In the genomic region with DNA sequence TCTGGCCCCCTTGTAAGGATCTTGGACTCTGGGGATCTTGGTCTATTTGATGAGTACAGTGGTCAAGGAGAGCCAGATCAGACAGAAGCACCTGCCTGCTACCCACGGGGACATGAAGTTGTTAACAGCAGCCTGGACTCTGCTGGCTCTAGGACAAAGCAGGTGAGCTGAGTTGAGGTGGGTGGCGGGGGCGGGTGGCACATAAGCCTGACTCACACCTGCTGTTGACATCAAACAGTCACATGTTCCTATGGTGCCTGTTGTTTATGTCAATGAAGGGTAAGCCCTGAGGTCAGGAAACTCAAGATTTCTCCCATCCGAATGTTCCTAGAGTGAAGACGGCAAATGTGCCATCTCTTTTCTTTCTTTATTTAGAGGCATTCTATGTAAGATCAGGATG, we compare ENCODE assay signal across 20 cellular contexts. TPM values are rescaled to one million over a fixed set of nuclear protein-coding genes. Genes with fewer than 3 reads are reported as not detected.
DNase-seq lines count a peak whose midpoint lies in the region; ATAC-seq, FAIRE-seq and TF ChIP-seq lines count a peak whose summit lies in the region.
"Had no signal": no experiment of that assay in that cellular context is flagged by ENCODE, and none has a peak within 500 bp of the region (broad histone marks: within the 10 kb centered on the region; RNA-seq: fewer than 3 reads in every experiment).

No MANE protein-coding gene starts in this region.

- ATAC-seq in activated T-cell treated with anti-CD3 and anti-CD28 coated beads, Interleukin-2, amount 50 U/mL, for 4 hours: no peak
- ATAC-seq in Right ventricle myocardium inferior (no peak), HG02884 (IDR thresholded peaks at IDR 0.05; ENCODE audit: unreplicated experiment) (no peak)
- ATAC-seq: effector memory CD8-positive, alpha-beta T cell had no signal

- H3K4me3 Mint-ChIP-seq in activated T-cell treated with anti-CD3 and anti-CD28 coated beads, Interleukin-2, amount 50 U/mL, for 24 hours: no peak overlapping the region
- no peak overlapping the region for H3K4me3 Mint-ChIP-seq in activated T-cell treated with anti-CD3 and anti-CD28 coated beads, Interleukin-2, amount 50 U/mL, for 4 hours
- H3K4me3 Mint-ChIP-seq: CD8-positive, alpha-beta memory T cell; effector memory CD8-positive, alpha-beta T cell; H9 had no signal

- H3K36me3 ChIP-seq in kidney (ENCODE audit: control insufficient read depth in 1 of 2, insufficient read depth in 2 of 2, low read length in 2 of 2): no peaks in the 10 kb centered on the region
- H3K36me3 ChIP-seq: ascending aorta, MG63 had no signal

- peaks cover 48% of the 10 kb centered on the region for H3K4me1 Mint-ChIP-seq in activated T-cell treated with anti-CD3 and anti-CD28 coated beads, Interleukin-2, amount 50 U/mL, for 24 hours (ENCODE audit: low read depth)
- peaks cover 9% of the 10 kb centered on the region for H3K4me1 Mint-ChIP-seq in activated T-cell treated with anti-CD3 and anti-CD28 coated beads, Interleukin-2, amount 50 U/mL, for 4 hours (ENCODE audit: low read depth)

- no peaks in the 10 kb centered on the region for H3K9me3 ChIP-seq in kidney (ENCODE audit: control insufficient read depth in 1 of 2, low read length in 2 of 2)
- H3K9me3 ChIP-seq: ascending aorta, MG63 had no signal

- H3K27ac ChIP-seq in kidney (ENCODE audit: low read depth in 2 of 2, low read length in 2 of 2): peak overlapping the region in 1 of 2 donors; percentile 48
- H3K27ac ChIP-seq: ascending aorta had no signal

- H3K4me3 ChIP-seq in kidney (ENCODE audit: low read length in 2 of 2): peak overlapping the region; percentile 27 to 49
- H3K4me3 ChIP-seq: ascending aorta, MG63 had no signal

- H3K9me3 Mint-ChIP-seq in activated T-cell treated with anti-CD3 and anti-CD28 coated beads, Interleukin-2, amount 50 U/mL, for 24 hours: peaks cover 7% of the 10 kb centered on the region
- H3K9me3 Mint-ChIP-seq in activated T-cell treated with anti-CD3 and anti-CD28 coated beads, Interleukin-2, amount 50 U/mL, for 4 hours: no peaks in the 10 kb centered on the region
- H3K9me3 Mint-ChIP-seq: effector memory CD8-positive, alpha-beta T cell; H9 had no signal

- no peak for TF ChIP-seq CTCF in kidney (IDR thresholded peaks at IDR 0.05; ENCODE audit: borderline replicate concordance, extremely low read depth, insufficient read depth)

- H3K36me3 Mint-ChIP-seq in activated T-cell treated with anti-CD3 and anti-CD28 coated beads, Interleukin-2, amount 50 U/mL, for 24 hours (ENCODE audit: low read depth): no peaks in the 10 kb centered on the region
- H3K36me3 Mint-ChIP-seq in activated T-cell treated with anti-CD3 and anti-CD28 coated beads, Interleukin-2, amount 50 U/mL, for 4 hours (ENCODE audit: insufficient read depth): no peaks in the 10 kb centered on the region
- H3K36me3 Mint-ChIP-seq: CD8-positive, alpha-beta memory T cell had no signal

- H3K27ac Mint-ChIP-seq in activated T-cell treated with anti-CD3 and anti-CD28 coated beads, Interleukin-2, amount 50 U/mL, for 24 hours: peak overlapping the region; percentile 47
- H3K27ac Mint-ChIP-seq: CD8-positive, alpha-beta memory T cell; effector memory CD8-positive, alpha-beta T cell; H9 had no signal

- DNase-seq in activated T-cell treated with anti-CD3 and anti-CD28 coated beads, Interleukin-2, amount 50 U/mL, for 24 hours: no peak
- no peak for DNase-seq in activated T-cell treated with anti-CD3 and anti-CD28 coated beads, Interleukin-2, amount 50 U/mL, for 4 hours
- no peak for DNase-seq in GM12892 (ENCODE audit: insufficient read length)
- peak; percentile 58 for DNase-seq in NCI-H69 (lab: John Stamatoyannopoulos, UW)
- DNase-seq in kidney: no peak
- no peak for DNase-seq in Right ventricle myocardium inferior (ENCODE audit: missing footprints)
- DNase-seq: activated gamma-delta T cell treated with Interleukin-2 at 50 U/mL for 16 hours; CD8-positive, alpha-beta memory T cell; effector memory CD8-positive, alpha-beta T cell; H9; head of caudate nucleus; IMR-90; MG63; NCI-H187; nucleus accumbens; retina had no signal

- peak; percentile 60 for FAIRE-seq in GM12892 (lab: Jason Lieb, UNC)
- no peak for FAIRE-seq in kidney (lab: Jason Lieb, UNC)

- peak overlapping the region in 1 of 2 donors; percentile 8 for H3K9ac ChIP-seq in kidney (ENCODE audit: low read length in 2 of 2)

- no peak for TF ChIP-seq POLR2A in GM12892 (IDR thresholded peaks at IDR 0.05; ENCODE audit: low read depth, low read length)

- no peaks in the 10 kb centered on the region for H3K27me3 Mint-ChIP-seq in activated T-cell treated with anti-CD3 and anti-CD28 coated beads, Interleukin-2, amount 50 U/mL, for 24 hours
- no peaks in the 10 kb centered on the region for H3K27me3 Mint-ChIP-seq in activated T-cell treated with anti-CD3 and anti-CD28 coated beads, Interleukin-2, amount 50 U/mL, for 4 hours (ENCODE audit: low read depth)

- intact Hi-C loops in kidney (cut with DNase I): no loop called here
- intact Hi-C loops in Right ventricle myocardium inferior (cut with DNase I): no loop called here

- H3K4me1 ChIP-seq in kidney (ENCODE audit: control insufficient read depth in 1 of 2, insufficient read depth in 1 of 2, low read depth in 1 of 2, low read length in 2 of 2): no peaks in the 10 kb centered on the region
- H3K4me1 ChIP-seq: ascending aorta had no signal

RNA-seq across cellular contexts. Expression of a gene that starts 50.1 kb away (rescaled TPM):
- under 1 TPM in 2 of 3 donors, not detected in 1; 0.11 TPM for total RNA-seq in activated T-cell treated with anti-CD3 and anti-CD28 coated beads, Interleukin-2, amount 50 U/mL, for 4 hours
- polyA plus RNA-seq in GM12892 (2012; ENCODE audit: missing spikeins): 5.8 TPM
- 2.8 TPM for total RNA-seq in kidney
- polyA plus RNA-seq in kidney (ENCODE audit: insufficient read depth, low read depth, low replicate concordance): 4.8 TPM
- not detected for total RNA-seq in Right ventricle myocardium inferior
- total RNA-seq: ascending aorta, chondrocyte, fibroblast of lung, H9, IMR-90 had no signal
- polyA plus RNA-seq: CD8-positive, alpha-beta memory T cell; fibroblast of lung; IMR-90 had no signal
